23 cellular contexts compared by ENCODE assay signal in the genomic region with DNA sequence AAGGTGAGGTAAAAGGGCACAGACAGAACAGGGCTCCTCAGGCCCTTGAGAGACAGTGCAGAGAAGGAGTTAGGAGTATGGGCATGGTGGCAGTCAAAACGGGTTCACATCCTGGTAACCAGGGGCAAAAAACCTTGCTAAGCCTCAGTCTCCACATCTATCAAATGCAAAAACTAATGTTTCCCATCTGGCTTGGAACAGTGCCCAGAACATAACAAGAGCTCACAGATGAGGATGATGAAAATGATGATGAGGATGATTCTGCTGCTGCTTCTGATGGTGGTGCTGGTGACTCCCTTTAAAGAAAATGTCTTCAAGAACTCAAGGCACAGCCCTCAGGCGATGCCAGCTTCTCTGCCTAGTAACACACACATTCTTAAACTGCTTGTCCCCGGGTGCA. TPM values are rescaled to one million over a fixed set of nuclear protein-coding genes. Genes with fewer than 3 reads are reported as not detected.
"Had no signal": no experiment of that assay in that cellular context is flagged by ENCODE, and none has a peak within 500 bp of the region (broad histone marks: within the 10 kb centered on the region; RNA-seq: fewer than 3 reads in every experiment).

No MANE protein-coding gene starts in this region.

- H3K36me3 Mint-ChIP-seq: brain, mesothelial cell of epicardium had no signal

- H3K4me3 Mint-ChIP-seq: activated CD4-positive, alpha-beta T cell treated with anti-CD3 and anti-CD28 coated beads, Interleukin-2, amount 10 ng/mL, durations not matched to agents 24 days and 14 days; activated CD8-positive, alpha-beta T cell treated with anti-CD3 and anti-CD28 coated beads for 36 hours; activated naive CD4-positive, alpha-beta T cell treated with anti-CD3 and anti-CD28 coated beads for 36 hours; activated T-cell treated with anti-CD3 and anti-CD28 coated beads, Interleukin-2, amount 50 U/mL, for 24 hours; brain; endodermal cell; mesothelial cell of epicardium; nephron; stimulated activated naive B cell treated with anti-CD40 and anti-IgM and Interleukin-4, amounts not matched to agents 10 μg/mL and 1 μg/mL and 100 μg/mL, for 72 hours had no signal

- H3K9me3 Mint-ChIP-seq: activated CD4-positive, alpha-beta T cell treated with anti-CD3 and anti-CD28 coated beads, Interleukin-2, amount 10 ng/mL, durations not matched to agents 24 days and 14 days; activated T-cell treated with anti-CD3 and anti-CD28 coated beads, Interleukin-2, amount 50 U/mL, for 24 hours; activated T-helper 2 cell treated with anti-CD3 and anti-CD28 coated beads, Interferon-gamma antibody, Interleukin-2, Interleukin-4, amounts not matched to agents 10 μg/mL and 5 μg/mL and 100 μg/mL, durations not matched to agents 14 hours and 24 hours and 36 hours; brain had no signal

- H3K9me3 ChIP-seq: colonic mucosa, left lung, thoracic aorta, upper lobe of left lung had no signal

- DNase-seq: activated CD4-positive, alpha-beta T cell treated with anti-CD3 and anti-CD28 coated beads, Interleukin-2, amount 10 ng/mL, durations not matched to agents 24 days and 14 days; activated CD4-positive, CD25-positive, alpha-beta regulatory T cell; activated CD8-positive, alpha-beta T cell treated with anti-CD3 and anti-CD28 coated beads for 36 hours; activated naive CD4-positive, alpha-beta T cell treated with anti-CD3 and anti-CD28 coated beads for 36 hours; activated T-cell treated with anti-CD3 and anti-CD28 coated beads, Interleukin-2, amount 50 U/mL, for 24 hours; caudate nucleus; colonic mucosa; endodermal cell; glutamatergic neuron; left lung; stimulated activated CD4-positive, alpha-beta T cell treated with anti-CD3 and anti-CD28 coated beads, Interleukin-4, amount 100 ng/mL, for 4 hours; stimulated activated naive B cell treated with anti-CD40 and anti-IgM and Interleukin-4, amounts not matched to agents 10 μg/mL and 1 μg/mL and 100 μg/mL, for 72 hours; T-helper 9 cell; upper lobe of left lung had no signal

- H3K27me3 ChIP-seq: colonic mucosa, left lung, upper lobe of left lung had no signal

- H3K36me3 ChIP-seq: colonic mucosa, left lung, thoracic aorta, upper lobe of left lung had no signal

- H3K27ac Mint-ChIP-seq: activated CD4-positive, alpha-beta T cell treated with anti-CD3 and anti-CD28 coated beads, Interleukin-2, amount 10 ng/mL, durations not matched to agents 24 days and 14 days; activated CD8-positive, alpha-beta T cell treated with anti-CD3 and anti-CD28 coated beads for 36 hours; activated naive CD4-positive, alpha-beta T cell treated with anti-CD3 and anti-CD28 coated beads for 36 hours; activated T-cell treated with anti-CD3 and anti-CD28 coated beads, Interleukin-2, amount 50 U/mL, for 24 hours; activated T-helper 2 cell treated with anti-CD3 and anti-CD28 coated beads, Interferon-gamma antibody, Interleukin-2, Interleukin-4, amounts not matched to agents 10 μg/mL and 5 μg/mL and 100 μg/mL, durations not matched to agents 14 hours and 24 hours and 36 hours; brain; endodermal cell; mesothelial cell of epicardium; nephron; stimulated activated naive B cell treated with anti-CD40 and anti-IgM and Interleukin-4, amounts not matched to agents 10 μg/mL and 1 μg/mL and 100 μg/mL, for 72 hours had no signal

- ATAC-seq: activated CD8-positive, alpha-beta T cell treated with anti-CD3 and anti-CD28 coated beads for 36 hours; left lung; sciatic nerve; stimulated activated naive B cell treated with anti-CD40 and anti-IgM and Interleukin-4, amounts not matched to agents 10 μg/mL and 1 μg/mL and 100 μg/mL, for 72 hours had no signal

- H3K4me1 ChIP-seq: colonic mucosa, left lung, upper lobe of left lung had no signal

- H3K4me1 Mint-ChIP-seq: activated CD4-positive, alpha-beta T cell treated with anti-CD3 and anti-CD28 coated beads, Interleukin-2, amount 10 ng/mL, durations not matched to agents 24 days and 14 days; brain; endodermal cell; stimulated activated naive B cell treated with anti-CD40 and anti-IgM and Interleukin-4, amounts not matched to agents 10 μg/mL and 1 μg/mL and 100 μg/mL, for 72 hours had no signal

- H3K4me3 ChIP-seq: colonic mucosa, left lung, thoracic aorta, upper lobe of left lung had no signal

- H3K27ac ChIP-seq: colonic mucosa, epithelial cell of prostate, left lung, thoracic aorta, upper lobe of left lung had no signal

RNA-seq across cellular contexts. Expression of a gene that starts 24.1 kb away (rescaled TPM):
- total RNA-seq: activated CD8-positive, alpha-beta T cell treated with anti-CD3 and anti-CD28 coated beads for 36 hours; fibroblast of villous mesenchyme; lung microvascular endothelial cell; thoracic aorta had no signal
